In genomic region chr17:49001671-49002070, GRCh38 we compare ENCODE assay signal across 1 cellular context.
TF ChIP-seq lines count a peak whose summit lies in the region.

No MANE protein-coding gene starts in this region.

TF ChIP-seq in K562, 482 proteins besides CTCF, POLR2A, EP300 and RAD21:
- TF ChIP-seq GATAD2A (IDR thresholded peaks at IDR 0.05) (no peak), NFRKB (IDR thresholded peaks at IDR 0.05; ENCODE audit: low read depth) (no peak), LCOR (CRISPR knock-in tag; IDR thresholded peaks at IDR 0.05) (no peak), MLLT1 (IDR thresholded peaks at IDR 0.05) (0 out of 4 replicates have a peak, but pooled peaks have one; percentile 54 to 61), MNT (conservative IDR thresholded peaks at IDR 0.05) (no peak), CBX2 (IDR thresholded peaks at IDR 0.05; ENCODE audit: insufficient read depth, low read length, poor library complexity, severe bottlenecking) (no peak), ELK3 (CRISPR knock-in tag; IDR thresholded peaks at IDR 0.05) (no peak), POLR2AphosphoS2 (IDR thresholded peaks at IDR 0.05; ENCODE audit: low read length) (no peak), MECOM (CRISPR knock-in tag; IDR thresholded peaks at IDR 0.05) (0 out of 2 replicates have a peak, but pooled peaks have one; percentile 12), ZNF146 (CRISPR knock-in tag; IDR thresholded peaks at IDR 0.05; ENCODE audit: unreplicated experiment) (no peak)
